In the genomic region with DNA sequence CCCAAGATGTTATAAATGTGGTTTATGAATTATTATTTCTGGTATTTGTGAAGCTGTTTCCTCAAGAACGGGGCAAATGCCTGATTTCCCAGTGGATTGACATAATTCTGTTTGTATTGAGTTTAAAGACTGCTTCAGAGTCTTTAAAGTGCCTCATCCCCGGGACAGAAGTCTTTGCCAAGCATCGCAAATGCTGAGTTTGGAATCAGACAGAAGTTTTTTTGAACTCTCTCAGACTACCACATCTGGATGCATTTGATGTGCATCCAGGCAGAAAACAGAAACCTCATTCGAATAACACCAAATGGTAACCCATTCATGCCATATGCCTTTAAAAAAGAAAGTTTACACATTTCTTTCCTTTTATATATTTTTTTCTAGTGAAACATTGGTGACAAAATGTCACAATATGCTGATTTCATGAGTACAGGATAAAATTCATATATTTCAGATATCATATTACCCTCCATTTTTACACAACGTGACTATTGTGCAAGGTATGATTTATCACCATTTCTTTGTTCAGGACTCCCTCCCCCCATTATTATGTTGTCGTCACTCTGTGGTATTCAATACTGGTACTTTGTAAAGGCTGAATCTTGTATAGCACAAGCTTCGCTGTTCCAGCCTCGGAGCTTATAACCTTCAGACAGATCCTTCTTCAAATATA, we compare ENCODE assay signal across 1 cellular context.
TF ChIP-seq lines count a peak whose summit lies in the region.

No MANE protein-coding gene starts in this region.

TF ChIP-seq in K562, 482 proteins besides CTCF, POLR2A, EP300 and RAD21 (continued from another document and continues in another):
- TF ChIP-seq, protein P1, sequence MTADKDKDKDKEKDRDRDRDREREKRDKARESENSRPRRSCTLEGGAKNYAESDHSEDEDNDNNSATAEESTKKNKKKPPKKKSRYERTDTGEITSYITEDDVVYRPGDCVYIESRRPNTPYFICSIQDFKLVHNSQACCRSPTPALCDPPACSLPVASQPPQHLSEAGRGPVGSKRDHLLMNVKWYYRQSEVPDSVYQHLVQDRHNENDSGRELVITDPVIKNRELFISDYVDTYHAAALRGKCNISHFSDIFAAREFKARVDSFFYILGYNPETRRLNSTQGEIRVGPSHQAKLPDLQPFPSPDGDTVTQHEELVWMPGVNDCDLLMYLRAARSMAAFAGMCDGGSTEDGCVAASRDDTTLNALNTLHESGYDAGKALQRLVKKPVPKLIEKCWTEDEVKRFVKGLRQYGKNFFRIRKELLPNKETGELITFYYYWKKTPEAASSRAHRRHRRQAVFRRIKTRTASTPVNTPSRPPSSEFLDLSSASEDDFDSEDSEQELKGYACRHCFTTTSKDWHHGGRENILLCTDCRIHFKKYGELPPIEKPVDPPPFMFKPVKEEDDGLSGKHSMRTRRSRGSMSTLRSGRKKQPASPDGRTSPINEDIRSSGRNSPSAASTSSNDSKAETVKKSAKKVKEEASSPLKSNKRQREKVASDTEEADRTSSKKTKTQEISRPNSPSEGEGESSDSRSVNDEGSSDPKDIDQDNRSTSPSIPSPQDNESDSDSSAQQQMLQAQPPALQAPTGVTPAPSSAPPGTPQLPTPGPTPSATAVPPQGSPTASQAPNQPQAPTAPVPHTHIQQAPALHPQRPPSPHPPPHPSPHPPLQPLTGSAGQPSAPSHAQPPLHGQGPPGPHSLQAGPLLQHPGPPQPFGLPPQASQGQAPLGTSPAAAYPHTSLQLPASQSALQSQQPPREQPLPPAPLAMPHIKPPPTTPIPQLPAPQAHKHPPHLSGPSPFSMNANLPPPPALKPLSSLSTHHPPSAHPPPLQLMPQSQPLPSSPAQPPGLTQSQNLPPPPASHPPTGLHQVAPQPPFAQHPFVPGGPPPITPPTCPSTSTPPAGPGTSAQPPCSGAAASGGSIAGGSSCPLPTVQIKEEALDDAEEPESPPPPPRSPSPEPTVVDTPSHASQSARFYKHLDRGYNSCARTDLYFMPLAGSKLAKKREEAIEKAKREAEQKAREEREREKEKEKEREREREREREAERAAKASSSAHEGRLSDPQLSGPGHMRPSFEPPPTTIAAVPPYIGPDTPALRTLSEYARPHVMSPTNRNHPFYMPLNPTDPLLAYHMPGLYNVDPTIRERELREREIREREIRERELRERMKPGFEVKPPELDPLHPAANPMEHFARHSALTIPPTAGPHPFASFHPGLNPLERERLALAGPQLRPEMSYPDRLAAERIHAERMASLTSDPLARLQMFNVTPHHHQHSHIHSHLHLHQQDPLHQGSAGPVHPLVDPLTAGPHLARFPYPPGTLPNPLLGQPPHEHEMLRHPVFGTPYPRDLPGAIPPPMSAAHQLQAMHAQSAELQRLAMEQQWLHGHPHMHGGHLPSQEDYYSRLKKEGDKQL (CRISPR knock-in tag; IDR thresholded peaks at IDR 0.05; ENCODE audit: borderline replicate concordance) = no peak
- TF ChIP-seq PCBP1 (IDR thresholded peaks at IDR 0.05; ENCODE audit: low read depth, low read length, poor library complexity, severe bottlenecking) (no peak), CC2D1A (IDR thresholded peaks at IDR 0.05) (no peak), RBFOX2 (IDR thresholded peaks at IDR 0.05; ENCODE audit: low read depth, low read length) (no peak), ELF2 (CRISPR knock-in tag; IDR thresholded peaks at IDR 0.05) (no peak), BCL6 (CRISPR knock-in tag; IDR thresholded peaks at IDR 0.05) (no peak), ZNF586 (CRISPR knock-in tag; conservative IDR thresholded peaks at IDR 0.05) (no peak), NR2F6 (CRISPR knock-in tag; IDR thresholded peaks at IDR 0.05) (no peak), MXI1 (IDR thresholded peaks at IDR 0.05; ENCODE audit: low read depth, low read length) (no peak), BHLHE40 (IDR thresholded peaks at IDR 0.05; ENCODE audit: low read length) (no peak), NFXL1 (CRISPR knock-in tag; IDR thresholded peaks at IDR 0.05) (no peak), CEBPG (CRISPR knock-in tag; IDR thresholded peaks at IDR 0.05) (peak; percentile 37; the same call in 1 of the 2 replicates), CEBPG (tag; conservative IDR thresholded peaks at IDR 0.05 in 1 of 2, IDR thresholded peaks at IDR 0.05 in 1 of 2) (peak; percentile 69 to 87; a peak in 3 of 4 replicates), DLX4 (CRISPR knock-in tag; IDR thresholded peaks at IDR 0.05) (no peak), RAD51 (IDR thresholded peaks at IDR 0.05; ENCODE audit: borderline replicate concordance, low read depth) (no peak), ZBTB1 (CRISPR knock-in tag; IDR thresholded peaks at IDR 0.05; ENCODE audit: borderline replicate concordance, low read depth) (no peak), GABPB2 (CRISPR knock-in tag; conservative IDR thresholded peaks at IDR 0.05) (no peak), SAP30 (IDR thresholded peaks at IDR 0.05; ENCODE audit: borderline replicate concordance, insufficient read depth, low read depth, low read length, poor library complexity, severe bottlenecking) (peak; percentile 9), NFYB (IDR thresholded peaks at IDR 0.05; ENCODE audit: extremely low read depth, insufficient read length) (no peak), HDAC1 (IDR thresholded peaks at IDR 0.05) (no peak)
- TF ChIP-seq, protein P2, sequence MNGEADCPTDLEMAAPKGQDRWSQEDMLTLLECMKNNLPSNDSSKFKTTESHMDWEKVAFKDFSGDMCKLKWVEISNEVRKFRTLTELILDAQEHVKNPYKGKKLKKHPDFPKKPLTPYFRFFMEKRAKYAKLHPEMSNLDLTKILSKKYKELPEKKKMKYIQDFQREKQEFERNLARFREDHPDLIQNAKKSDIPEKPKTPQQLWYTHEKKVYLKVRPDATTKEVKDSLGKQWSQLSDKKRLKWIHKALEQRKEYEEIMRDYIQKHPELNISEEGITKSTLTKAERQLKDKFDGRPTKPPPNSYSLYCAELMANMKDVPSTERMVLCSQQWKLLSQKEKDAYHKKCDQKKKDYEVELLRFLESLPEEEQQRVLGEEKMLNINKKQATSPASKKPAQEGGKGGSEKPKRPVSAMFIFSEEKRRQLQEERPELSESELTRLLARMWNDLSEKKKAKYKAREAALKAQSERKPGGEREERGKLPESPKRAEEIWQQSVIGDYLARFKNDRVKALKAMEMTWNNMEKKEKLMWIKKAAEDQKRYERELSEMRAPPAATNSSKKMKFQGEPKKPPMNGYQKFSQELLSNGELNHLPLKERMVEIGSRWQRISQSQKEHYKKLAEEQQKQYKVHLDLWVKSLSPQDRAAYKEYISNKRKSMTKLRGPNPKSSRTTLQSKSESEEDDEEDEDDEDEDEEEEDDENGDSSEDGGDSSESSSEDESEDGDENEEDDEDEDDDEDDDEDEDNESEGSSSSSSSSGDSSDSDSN (IDR thresholded peaks at IDR 0.05; ENCODE audit: borderline replicate concordance in 1 of 2, low read depth in 2 of 2, low read length in 2 of 2) = 0 out of 4 replicates have a peak, but pooled peaks of 1 of the 2 experiments have one; percentile 10
- TF ChIP-seq, protein P3, sequence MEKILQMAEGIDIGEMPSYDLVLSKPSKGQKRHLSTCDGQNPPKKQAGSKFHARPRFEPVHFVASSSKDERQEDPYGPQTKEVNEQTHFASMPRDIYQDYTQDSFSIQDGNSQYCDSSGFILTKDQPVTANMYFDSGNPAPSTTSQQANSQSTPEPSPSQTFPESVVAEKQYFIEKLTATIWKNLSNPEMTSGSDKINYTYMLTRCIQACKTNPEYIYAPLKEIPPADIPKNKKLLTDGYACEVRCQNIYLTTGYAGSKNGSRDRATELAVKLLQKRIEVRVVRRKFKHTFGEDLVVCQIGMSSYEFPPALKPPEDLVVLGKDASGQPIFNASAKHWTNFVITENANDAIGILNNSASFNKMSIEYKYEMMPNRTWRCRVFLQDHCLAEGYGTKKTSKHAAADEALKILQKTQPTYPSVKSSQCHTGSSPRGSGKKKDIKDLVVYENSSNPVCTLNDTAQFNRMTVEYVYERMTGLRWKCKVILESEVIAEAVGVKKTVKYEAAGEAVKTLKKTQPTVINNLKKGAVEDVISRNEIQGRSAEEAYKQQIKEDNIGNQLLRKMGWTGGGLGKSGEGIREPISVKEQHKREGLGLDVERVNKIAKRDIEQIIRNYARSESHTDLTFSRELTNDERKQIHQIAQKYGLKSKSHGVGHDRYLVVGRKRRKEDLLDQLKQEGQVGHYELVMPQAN (IDR thresholded peaks at IDR 0.05; ENCODE audit: borderline replicate concordance) = no peak
- TF ChIP-seq, protein P4, sequence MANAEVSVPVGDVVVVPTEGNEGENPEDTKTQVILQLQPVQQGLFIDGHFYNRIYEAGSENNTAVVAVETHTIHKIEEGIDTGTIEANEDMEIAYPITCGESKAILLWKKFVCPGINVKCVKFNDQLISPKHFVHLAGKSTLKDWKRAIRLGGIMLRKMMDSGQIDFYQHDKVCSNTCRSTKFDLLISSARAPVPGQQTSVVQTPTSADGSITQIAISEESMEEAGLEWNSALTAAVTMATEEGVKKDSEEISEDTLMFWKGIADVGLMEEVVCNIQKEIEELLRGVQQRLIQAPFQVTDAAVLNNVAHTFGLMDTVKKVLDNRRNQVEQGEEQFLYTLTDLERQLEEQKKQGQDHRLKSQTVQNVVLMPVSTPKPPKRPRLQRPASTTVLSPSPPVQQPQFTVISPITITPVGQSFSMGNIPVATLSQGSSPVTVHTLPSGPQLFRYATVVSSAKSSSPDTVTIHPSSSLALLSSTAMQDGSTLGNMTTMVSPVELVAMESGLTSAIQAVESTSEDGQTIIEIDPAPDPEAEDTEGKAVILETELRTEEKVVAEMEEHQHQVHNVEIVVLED (CRISPR knock-in tag; IDR thresholded peaks at IDR 0.05) = no peak
- TF ChIP-seq, protein P5, sequence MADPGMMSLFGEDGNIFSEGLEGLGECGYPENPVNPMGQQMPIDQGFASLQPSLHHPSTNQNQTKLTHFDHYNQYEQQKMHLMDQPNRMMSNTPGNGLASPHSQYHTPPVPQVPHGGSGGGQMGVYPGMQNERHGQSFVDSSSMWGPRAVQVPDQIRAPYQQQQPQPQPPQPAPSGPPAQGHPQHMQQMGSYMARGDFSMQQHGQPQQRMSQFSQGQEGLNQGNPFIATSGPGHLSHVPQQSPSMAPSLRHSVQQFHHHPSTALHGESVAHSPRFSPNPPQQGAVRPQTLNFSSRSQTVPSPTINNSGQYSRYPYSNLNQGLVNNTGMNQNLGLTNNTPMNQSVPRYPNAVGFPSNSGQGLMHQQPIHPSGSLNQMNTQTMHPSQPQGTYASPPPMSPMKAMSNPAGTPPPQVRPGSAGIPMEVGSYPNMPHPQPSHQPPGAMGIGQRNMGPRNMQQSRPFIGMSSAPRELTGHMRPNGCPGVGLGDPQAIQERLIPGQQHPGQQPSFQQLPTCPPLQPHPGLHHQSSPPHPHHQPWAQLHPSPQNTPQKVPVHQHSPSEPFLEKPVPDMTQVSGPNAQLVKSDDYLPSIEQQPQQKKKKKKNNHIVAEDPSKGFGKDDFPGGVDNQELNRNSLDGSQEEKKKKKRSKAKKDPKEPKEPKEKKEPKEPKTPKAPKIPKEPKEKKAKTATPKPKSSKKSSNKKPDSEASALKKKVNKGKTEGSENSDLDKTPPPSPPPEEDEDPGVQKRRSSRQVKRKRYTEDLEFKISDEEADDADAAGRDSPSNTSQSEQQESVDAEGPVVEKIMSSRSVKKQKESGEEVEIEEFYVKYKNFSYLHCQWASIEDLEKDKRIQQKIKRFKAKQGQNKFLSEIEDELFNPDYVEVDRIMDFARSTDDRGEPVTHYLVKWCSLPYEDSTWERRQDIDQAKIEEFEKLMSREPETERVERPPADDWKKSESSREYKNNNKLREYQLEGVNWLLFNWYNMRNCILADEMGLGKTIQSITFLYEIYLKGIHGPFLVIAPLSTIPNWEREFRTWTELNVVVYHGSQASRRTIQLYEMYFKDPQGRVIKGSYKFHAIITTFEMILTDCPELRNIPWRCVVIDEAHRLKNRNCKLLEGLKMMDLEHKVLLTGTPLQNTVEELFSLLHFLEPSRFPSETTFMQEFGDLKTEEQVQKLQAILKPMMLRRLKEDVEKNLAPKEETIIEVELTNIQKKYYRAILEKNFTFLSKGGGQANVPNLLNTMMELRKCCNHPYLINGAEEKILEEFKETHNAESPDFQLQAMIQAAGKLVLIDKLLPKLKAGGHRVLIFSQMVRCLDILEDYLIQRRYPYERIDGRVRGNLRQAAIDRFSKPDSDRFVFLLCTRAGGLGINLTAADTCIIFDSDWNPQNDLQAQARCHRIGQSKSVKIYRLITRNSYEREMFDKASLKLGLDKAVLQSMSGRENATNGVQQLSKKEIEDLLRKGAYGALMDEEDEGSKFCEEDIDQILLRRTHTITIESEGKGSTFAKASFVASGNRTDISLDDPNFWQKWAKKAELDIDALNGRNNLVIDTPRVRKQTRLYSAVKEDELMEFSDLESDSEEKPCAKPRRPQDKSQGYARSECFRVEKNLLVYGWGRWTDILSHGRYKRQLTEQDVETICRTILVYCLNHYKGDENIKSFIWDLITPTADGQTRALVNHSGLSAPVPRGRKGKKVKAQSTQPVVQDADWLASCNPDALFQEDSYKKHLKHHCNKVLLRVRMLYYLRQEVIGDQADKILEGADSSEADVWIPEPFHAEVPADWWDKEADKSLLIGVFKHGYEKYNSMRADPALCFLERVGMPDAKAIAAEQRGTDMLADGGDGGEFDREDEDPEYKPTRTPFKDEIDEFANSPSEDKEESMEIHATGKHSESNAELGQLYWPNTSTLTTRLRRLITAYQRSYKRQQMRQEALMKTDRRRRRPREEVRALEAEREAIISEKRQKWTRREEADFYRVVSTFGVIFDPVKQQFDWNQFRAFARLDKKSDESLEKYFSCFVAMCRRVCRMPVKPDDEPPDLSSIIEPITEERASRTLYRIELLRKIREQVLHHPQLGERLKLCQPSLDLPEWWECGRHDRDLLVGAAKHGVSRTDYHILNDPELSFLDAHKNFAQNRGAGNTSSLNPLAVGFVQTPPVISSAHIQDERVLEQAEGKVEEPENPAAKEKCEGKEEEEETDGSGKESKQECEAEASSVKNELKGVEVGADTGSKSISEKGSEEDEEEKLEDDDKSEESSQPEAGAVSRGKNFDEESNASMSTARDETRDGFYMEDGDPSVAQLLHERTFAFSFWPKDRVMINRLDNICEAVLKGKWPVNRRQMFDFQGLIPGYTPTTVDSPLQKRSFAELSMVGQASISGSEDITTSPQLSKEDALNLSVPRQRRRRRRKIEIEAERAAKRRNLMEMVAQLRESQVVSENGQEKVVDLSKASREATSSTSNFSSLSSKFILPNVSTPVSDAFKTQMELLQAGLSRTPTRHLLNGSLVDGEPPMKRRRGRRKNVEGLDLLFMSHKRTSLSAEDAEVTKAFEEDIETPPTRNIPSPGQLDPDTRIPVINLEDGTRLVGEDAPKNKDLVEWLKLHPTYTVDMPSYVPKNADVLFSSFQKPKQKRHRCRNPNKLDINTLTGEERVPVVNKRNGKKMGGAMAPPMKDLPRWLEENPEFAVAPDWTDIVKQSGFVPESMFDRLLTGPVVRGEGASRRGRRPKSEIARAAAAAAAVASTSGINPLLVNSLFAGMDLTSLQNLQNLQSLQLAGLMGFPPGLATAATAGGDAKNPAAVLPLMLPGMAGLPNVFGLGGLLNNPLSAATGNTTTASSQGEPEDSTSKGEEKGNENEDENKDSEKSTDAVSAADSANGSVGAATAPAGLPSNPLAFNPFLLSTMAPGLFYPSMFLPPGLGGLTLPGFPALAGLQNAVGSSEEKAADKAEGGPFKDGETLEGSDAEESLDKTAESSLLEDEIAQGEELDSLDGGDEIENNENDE (IDR thresholded peaks at IDR 0.05; ENCODE audit: low read depth, low read length) = no peak
- TF ChIP-seq, protein P6, sequence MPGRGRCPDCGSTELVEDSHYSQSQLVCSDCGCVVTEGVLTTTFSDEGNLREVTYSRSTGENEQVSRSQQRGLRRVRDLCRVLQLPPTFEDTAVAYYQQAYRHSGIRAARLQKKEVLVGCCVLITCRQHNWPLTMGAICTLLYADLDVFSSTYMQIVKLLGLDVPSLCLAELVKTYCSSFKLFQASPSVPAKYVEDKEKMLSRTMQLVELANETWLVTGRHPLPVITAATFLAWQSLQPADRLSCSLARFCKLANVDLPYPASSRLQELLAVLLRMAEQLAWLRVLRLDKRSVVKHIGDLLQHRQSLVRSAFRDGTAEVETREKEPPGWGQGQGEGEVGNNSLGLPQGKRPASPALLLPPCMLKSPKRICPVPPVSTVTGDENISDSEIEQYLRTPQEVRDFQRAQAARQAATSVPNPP (IDR thresholded peaks at IDR 0.05; ENCODE audit: borderline replicate concordance, insufficient read depth, insufficient read length) = no peak
